ENCODE assay signal across 11 cellular contexts in the genomic region with DNA sequence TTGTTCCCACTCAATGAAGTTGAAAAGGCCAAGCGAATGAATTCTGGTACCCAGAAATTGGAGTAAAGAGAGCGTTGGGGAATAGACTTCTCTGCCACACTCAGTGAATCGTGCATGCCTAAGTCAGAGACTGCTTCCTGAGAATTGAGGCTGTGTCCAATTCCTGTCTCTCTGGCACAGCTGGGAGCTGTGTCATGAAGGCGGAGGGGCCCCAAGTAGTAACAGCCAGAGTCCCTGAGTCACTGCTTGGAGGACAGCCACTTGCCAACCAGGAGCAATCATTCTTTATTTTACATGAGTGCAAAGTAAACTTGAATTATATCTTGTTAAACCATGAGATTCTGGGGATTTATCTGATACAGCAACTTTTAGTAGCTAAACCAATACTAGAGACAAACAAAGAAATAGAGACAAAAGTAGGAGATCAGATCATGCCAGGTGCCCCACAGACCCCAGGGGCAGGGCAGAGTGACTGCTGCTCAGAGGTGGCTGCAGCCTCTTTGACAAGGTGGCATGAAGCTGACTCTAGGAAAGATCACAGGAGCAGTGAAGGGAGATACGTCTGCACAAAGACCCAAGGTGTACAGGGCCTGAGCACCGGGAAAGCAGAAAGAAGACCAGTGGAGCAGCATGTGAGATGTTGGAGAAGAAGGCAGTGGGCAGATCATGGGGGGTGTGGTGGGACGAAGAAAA.
DNase-seq lines count a peak whose midpoint lies in the region; ATAC-seq and TF ChIP-seq lines count a peak whose summit lies in the region.
"Had no signal": no experiment of that assay in that cellular context is flagged by ENCODE, and none has a peak within 500 bp of the region (broad histone marks: within the 10 kb centered on the region; RNA-seq: fewer than 3 reads in every experiment).

No MANE protein-coding gene starts in this region.

- DNase-seq in HT1080 (ENCODE audit: low read depth) = peak; percentile 21
- peak; percentile 75 to 91 (median 87) for DNase-seq in adrenal gland
- DNase-seq in right atrium auricular region (ENCODE audit: low spot score) = peak; percentile 63
- DNase-seq in sigmoid colon = peak; percentile 49
- DNase-seq in NCI-H1436 (lab: John Stamatoyannopoulos, UW) = no peak
- DNase-seq in NOMO-1 (lab: John Stamatoyannopoulos, UW; ENCODE audit: unreplicated experiment in 2 of 2) = no peak
- DNase-seq in NCI-H2107 (lab: John Stamatoyannopoulos, UW) = no peak
- DNase-seq: erythroblast, kidney glomerular epithelial cell had no signal

- no peaks in the 10 kb centered on the region for H3K36me3 ChIP-seq in adrenal gland (replicated peaks in 1 of 2)
- H3K36me3 ChIP-seq in right atrium auricular region = no peaks in the 10 kb centered on the region
- H3K36me3 ChIP-seq in sigmoid colon = no peaks in the 10 kb centered on the region
- H3K36me3 ChIP-seq: upper lobe of left lung had no signal

- TF ChIP-seq POLR2A in adrenal gland (IDR thresholded peaks at IDR 0.05) (peak in 1 of 2 donors; percentile 59), sigmoid colon (IDR thresholded peaks at IDR 0.05) (no peak)

- no peak for ATAC-seq in GM19467 (IDR thresholded peaks at IDR 0.05; ENCODE audit: unreplicated experiment)

- H3K4me3 ChIP-seq in adrenal gland (no peak overlapping the region), right atrium auricular region (no peak overlapping the region), sigmoid colon (no peak overlapping the region)
- H3K4me3 ChIP-seq: upper lobe of left lung had no signal

- intact Hi-C loops in adrenal gland (cut with DNase I) = no loop called here
- intact Hi-C loops in sigmoid colon (cut with DNase I) = no loop called here

- H3K4me1 ChIP-seq in adrenal gland (replicated peaks in 1 of 2) = peaks cover 6 to 11% of the 10 kb centered on the region in 2 donors
- peaks cover 0 to 11% of the 10 kb centered on the region in 2 donors for H3K4me1 ChIP-seq in right atrium auricular region
- H3K4me1 ChIP-seq in sigmoid colon = no peaks in the 10 kb centered on the region

- H3K27me3 ChIP-seq in adrenal gland (no peaks in the 10 kb centered on the region), right atrium auricular region (no peaks in the 10 kb centered on the region), sigmoid colon (no peaks in the 10 kb centered on the region)
- H3K27me3 ChIP-seq: upper lobe of left lung had no signal

- no peaks in the 10 kb centered on the region for H3K9me3 ChIP-seq in adrenal gland (replicated peaks in 1 of 3)
- H3K9me3 ChIP-seq in right atrium auricular region = no peaks in the 10 kb centered on the region
- H3K9me3 ChIP-seq in sigmoid colon = peaks cover 0 to 2% (median 0%) of the 10 kb centered on the region in 4 donors
- H3K9me3 ChIP-seq: upper lobe of left lung had no signal

- TF ChIP-seq CTCF in adrenal gland (IDR thresholded peaks at IDR 0.05) = no peak
- TF ChIP-seq CTCF in right atrium auricular region (IDR thresholded peaks at IDR 0.05) = no peak
- no peak for TF ChIP-seq CTCF in sigmoid colon (IDR thresholded peaks at IDR 0.05)

- TF ChIP-seq EP300 in sigmoid colon (IDR thresholded peaks at IDR 0.05) = no peak

- peak overlapping the region in 2 of 5 donors; percentile 41 to 47 for H3K27ac ChIP-seq in adrenal gland
- H3K27ac ChIP-seq in right atrium auricular region = no peak overlapping the region
- H3K27ac ChIP-seq in sigmoid colon = no peak overlapping the region
- H3K27ac ChIP-seq: upper lobe of left lung had no signal

- 42 to 54% (median 47%) methylated on average over 7 of the region's 7 CpGs for WGBS in adrenal gland, 4 donors
- 54 to 66% methylated on average over 7 of the region's 7 CpGs for WGBS in sigmoid colon, 2 donors

Comparison
In these comparisons a context has a peak if more than half of its experiments do, and no peak if none do; other contexts are left out.
1. DNase-seq: peak in HT1080 (single experiment), adrenal gland (7 of 7), right atrium auricular region (single experiment) and sigmoid colon (single experiment); none in NCI-H1436 (single experiment), NOMO-1 (0 of 2) and NCI-H2107 (single experiment).